Comparison of ENCODE assay signal across 26 cellular contexts in genomic region chr15:53208759-53209158, GRCh38.
"Had no signal": no experiment of that assay in that cellular context is flagged by ENCODE, and none has a peak within 500 bp of the region (broad histone marks: within the 10 kb centered on the region; RNA-seq: fewer than 3 reads in every experiment).

No MANE protein-coding gene starts in this region.

- H3K4me3 ChIP-seq: SK-N-MC had no signal

- H3K36me3 Mint-ChIP-seq: activated naive CD8-positive, alpha-beta T cell; T-cell had no signal

- H3K27me3 ChIP-seq: brain microvascular endothelial cell had no signal

- H3K9me3 Mint-ChIP-seq: activated CD4-positive, alpha-beta memory T cell treated with anti-CD3 and anti-CD28 coated beads, Interleukin-2, amount 10 ng/mL, durations not matched to agents 7 days and 5 days; activated CD4-positive, alpha-beta T cell treated with anti-CD3 and anti-CD28 coated beads, Interleukin-2, amount 10 ng/mL, durations not matched to agents 7 days and 5 days; activated naive CD4-positive, alpha-beta T cell treated with anti-CD3 and anti-CD28 coated beads for 36 hours; activated T-helper 17 cell treated with anti-CD3 and anti-CD28 coated beads, Interleukin-2, amount 50 U/mL, for 72 hours had no signal

- H3K4me3 Mint-ChIP-seq: activated B cell treated with CpG ODN at 0.5 μM for 24 hours; activated CD4-positive, alpha-beta memory T cell treated with anti-CD3 and anti-CD28 coated beads, Interleukin-2, amount 10 ng/mL, durations not matched to agents 7 days and 5 days; activated CD4-positive, alpha-beta T cell treated with anti-CD3 and anti-CD28 coated beads, Interleukin-2, amount 10 ng/mL, durations not matched to agents 7 days and 5 days; activated naive CD4-positive, alpha-beta T cell treated with anti-CD3 and anti-CD28 coated beads for 36 hours; activated naive CD8-positive, alpha-beta T cell; activated T-helper 17 cell treated with anti-CD3 and anti-CD28 coated beads, Interleukin-2, amount 50 U/mL, for 72 hours; T-cell had no signal

- ATAC-seq: activated T-helper 17 cell treated with anti-CD3 and anti-CD28 coated beads, Interleukin-2, amount 50 U/mL, for 72 hours; T-cell had no signal

- FAIRE-seq: colon, TTC549 had no signal

- H3K27ac ChIP-seq: brain microvascular endothelial cell, SK-N-MC had no signal

- DNase-seq: activated B cell treated with CpG ODN at 0.5 μM for 24 hours; activated CD4-positive, alpha-beta memory T cell treated with anti-CD3 and anti-CD28 coated beads, Interleukin-2, amount 10 ng/mL, durations not matched to agents 7 days and 5 days; activated CD4-positive, alpha-beta T cell treated with anti-CD3 and anti-CD28 coated beads for 1 hour; activated CD4-positive, alpha-beta T cell treated with anti-CD3 and anti-CD28 coated beads, Interleukin-2, amount 10 ng/mL, durations not matched to agents 7 days and 5 days; activated gamma-delta T cell; activated naive CD4-positive, alpha-beta T cell treated with anti-CD3 and anti-CD28 coated beads for 36 hours; activated T-cell treated with anti-CD3 and anti-CD28 coated beads for 4 hours; activated T-cell treated with anti-CD3 and anti-CD28 coated beads, Interleukin-2, amount 50 U/mL, for 48 hours; amygdala; brain microvascular endothelial cell; cerebellar nuclear complex; KG1; NCI-H1048; NCI-H1436 treated with DMSO at 0.1 percent for 48 hours; NCI-H1930; NCI-H345; NCI-H510A; SHP77 treated with DMSO at 0.1 percent for 48 hours; T-cell; T-helper 2 cell; T1000 had no signal

- H3K27ac Mint-ChIP-seq: activated B cell treated with CpG ODN at 0.5 μM for 24 hours; activated CD4-positive, alpha-beta memory T cell treated with anti-CD3 and anti-CD28 coated beads, Interleukin-2, amount 10 ng/mL, durations not matched to agents 7 days and 5 days; activated CD4-positive, alpha-beta T cell treated with anti-CD3 and anti-CD28 coated beads, Interleukin-2, amount 10 ng/mL, durations not matched to agents 7 days and 5 days; activated naive CD4-positive, alpha-beta T cell treated with anti-CD3 and anti-CD28 coated beads for 36 hours; activated naive CD8-positive, alpha-beta T cell; activated T-helper 17 cell treated with anti-CD3 and anti-CD28 coated beads, Interleukin-2, amount 50 U/mL, for 72 hours; T-cell had no signal

- H3K4me1 Mint-ChIP-seq: activated B cell treated with CpG ODN at 0.5 μM for 24 hours; activated CD4-positive, alpha-beta memory T cell treated with anti-CD3 and anti-CD28 coated beads, Interleukin-2, amount 10 ng/mL, durations not matched to agents 7 days and 5 days; activated CD4-positive, alpha-beta T cell treated with anti-CD3 and anti-CD28 coated beads, Interleukin-2, amount 10 ng/mL, durations not matched to agents 7 days and 5 days; activated T-helper 17 cell treated with anti-CD3 and anti-CD28 coated beads, Interleukin-2, amount 50 U/mL, for 72 hours; T-cell had no signal

- H3K27me3 Mint-ChIP-seq: activated B cell treated with CpG ODN at 0.5 μM for 24 hours; activated CD4-positive, alpha-beta memory T cell treated with anti-CD3 and anti-CD28 coated beads, Interleukin-2, amount 10 ng/mL, durations not matched to agents 7 days and 5 days had no signal

- H3K36me3 ChIP-seq: brain microvascular endothelial cell had no signal
